8 cellular contexts compared by ENCODE assay signal in genomic region chr20:31570021-31570463, GRCh38. TPM values are rescaled to one million over a fixed set of nuclear protein-coding genes. Genes with fewer than 3 reads are reported as not detected.
A peak's percentile ranks its signal among the peaks of the same experiment; 100 is the strongest.
DNase-seq lines count a peak whose midpoint lies in the region; ATAC-seq and TF ChIP-seq lines count a peak whose summit lies in the region.

No MANE protein-coding gene starts in this region.

- TF ChIP-seq CTCF in RWPE2 (IDR thresholded peaks at IDR 0.05; ENCODE audit: poor library complexity, severe bottlenecking) (no peak), glutamatergic neuron (IDR thresholded peaks at IDR 0.05; ENCODE audit: partially characterized antibody, unreplicated experiment) (no peak), gastrocnemius medialis (IDR thresholded peaks at IDR 0.05 in 4 of 5, conservative IDR thresholded peaks at IDR 0.05 in 1 of 5) (no peak), foreskin fibroblast (IDR thresholded peaks at IDR 0.05; ENCODE audit: low read depth, low read length) (no peak)

- H3K27me3 ChIP-seq in CD4-positive, alpha-beta memory T cell (ENCODE audit: insufficient read depth, low read length), result no peaks in the 10 kb centered on the region
- H3K27me3 ChIP-seq in RWPE2 (ENCODE audit: insufficient read depth, poor library complexity, severe bottlenecking), result no peaks in the 10 kb centered on the region
- no peaks in the 10 kb centered on the region for H3K27me3 ChIP-seq in gastrocnemius medialis

- TF ChIP-seq POLR2A in gastrocnemius medialis (IDR thresholded peaks at IDR 0.05), result no peak
- TF ChIP-seq POLR2A in erythroblast (IDR thresholded peaks at IDR 0.05; ENCODE audit: low read length), result no peak
- no peak for TF ChIP-seq POLR2A in GM18505 (IDR thresholded peaks at IDR 0.05; ENCODE audit: borderline replicate concordance, extremely low read depth, insufficient read depth, insufficient read length)

- peaks cover 17% of the 10 kb centered on the region for H3K36me3 ChIP-seq in CD4-positive, alpha-beta memory T cell (ENCODE audit: insufficient read depth, low read length)
- H3K36me3 ChIP-seq in RWPE2 (ENCODE audit: low read depth) (peaks cover 40% of the 10 kb centered on the region), gastrocnemius medialis (peaks cover 0 to 12% of the 10 kb centered on the region in 2 donors)

- H3K4me3 Mint-ChIP-seq in CD4-positive, alpha-beta memory T cell, result peak overlapping the region in 1 of 8 donors; percentile 15
- peak overlapping the region; percentile 43 for H3K4me3 Mint-ChIP-seq in glutamatergic neuron (ENCODE audit: unreplicated experiment)

- intact Hi-C loops in CD4-positive, alpha-beta memory T cell (cut with micrococcal nuclease), result no loop called here
- intact Hi-C loops in gastrocnemius medialis (cut with DNase I; ENCODE audit: low total_unique reads), result loop anchor here (5.0 kb wide), 2 partner anchors 92 to 152 kb away; partner anchors contain the start of gene BCL2L1

- no peaks in the 10 kb centered on the region for H3K9me3 ChIP-seq in CD4-positive, alpha-beta memory T cell (ENCODE audit: control insufficient read depth in 1 of 2, low read length in 2 of 2)
- H3K9me3 ChIP-seq in RWPE2 (ENCODE audit: severe bottlenecking) (no peaks in the 10 kb centered on the region), gastrocnemius medialis (no peaks in the 10 kb centered on the region)

- CTCF ChIA-PET in CD4-positive, alpha-beta memory T cell (lab: Charles Lee; ENCODE audit: partially characterized antibody), result interaction anchor here (1.0 to 35.9 kb wide), 9 partner anchors 8 to 153 kb away, joined by 3 to 1094 read pairs (median 12); partner anchors contain the start of genes BCL2L1 and ID1

- H3K4me1 ChIP-seq in CD4-positive, alpha-beta memory T cell (ENCODE audit: insufficient read depth, low read length), result peaks cover 21% of the 10 kb centered on the region
- H3K4me1 ChIP-seq in RWPE2 (ENCODE audit: insufficient read depth, poor library complexity, severe bottlenecking) (peaks cover 42% of the 10 kb centered on the region), gastrocnemius medialis (peaks cover 13 to 22% of the 10 kb centered on the region in 2 donors)

- ATAC-seq in RWPE2 (ENCODE audit: low read depth) (no peak), gastrocnemius medialis (no peak), GM18505 (IDR thresholded peaks at IDR 0.05; ENCODE audit: unreplicated experiment) (no peak)

- H3K27ac ChIP-seq in CD4-positive, alpha-beta memory T cell (ENCODE audit: low read depth, low read length), result peak overlapping the region; percentile 5
- H3K27ac ChIP-seq in RWPE2 (ENCODE audit: poor library complexity, severe bottlenecking), result peak overlapping the region; percentile 97
- peak overlapping the region; percentile 86 to 93 (median 89) for H3K27ac ChIP-seq in gastrocnemius medialis

- H3K36me3 Mint-ChIP-seq in CD4-positive, alpha-beta memory T cell, result peaks cover 0 to 20% of the 10 kb centered on the region in 2 donors
- no peaks in the 10 kb centered on the region for H3K36me3 Mint-ChIP-seq in glutamatergic neuron (ENCODE audit: unreplicated experiment)

- H3K4me1 Mint-ChIP-seq in CD4-positive, alpha-beta memory T cell, result peaks cover 13 to 37% (median 23%) of the 10 kb centered on the region in 4 donors
- H3K4me1 Mint-ChIP-seq in glutamatergic neuron (ENCODE audit: low read depth, unreplicated experiment), result peaks cover 49% of the 10 kb centered on the region

- DNase-seq in CD4-positive, alpha-beta memory T cell, result no peak
- peak; percentile 80 for DNase-seq in RWPE2 (ENCODE audit: low spot score)
- DNase-seq in glutamatergic neuron, result no peak
- no peak for DNase-seq in gastrocnemius medialis
- no peak for DNase-seq in erythroblast (lab: John Stamatoyannopoulos, UW)
- DNase-seq in foreskin fibroblast, result no peak
- no peak for DNase-seq in NCI-H1092 (lab: John Stamatoyannopoulos, UW)

- in situ Hi-C loops in gastrocnemius medialis (cut with MboI; ENCODE audit: low sequenced_read_pairs in 4 of 4), result loop anchor here in 1 of 4 donors (25.0 kb wide), 1 partner anchor 167 kb away; the partner anchor contains the start of gene TPX2

- POLR2A ChIA-PET in CD4-positive, alpha-beta memory T cell (lab: Charles Lee; ENCODE audit: partially characterized antibody), result interaction anchor here (1.1 to 5.9 kb wide), 4 partner anchors 9 to 42 kb away, joined by 3 to 32 read pairs (median 14); partner anchors contain the start of gene ID1

- H3K27me3 Mint-ChIP-seq in CD4-positive, alpha-beta memory T cell, result no peaks in the 10 kb centered on the region
- H3K27me3 Mint-ChIP-seq in glutamatergic neuron (ENCODE audit: unreplicated experiment), result peaks cover 26% of the 10 kb centered on the region

- no peaks in the 10 kb centered on the region for H3K9me3 Mint-ChIP-seq in CD4-positive, alpha-beta memory T cell
- peaks cover 23% of the 10 kb centered on the region for H3K9me3 Mint-ChIP-seq in glutamatergic neuron (ENCODE audit: unreplicated experiment)

- H3K4me3 ChIP-seq in CD4-positive, alpha-beta memory T cell (ENCODE audit: low read length in 2 of 2), result no peak overlapping the region
- H3K4me3 ChIP-seq in RWPE2 (ENCODE audit: severe bottlenecking) (no peak overlapping the region), gastrocnemius medialis (no peak overlapping the region), foreskin fibroblast (ENCODE audit: low read depth in 1 of 2, low read length in 2 of 2) (no peak overlapping the region)

- H3K27ac Mint-ChIP-seq in CD4-positive, alpha-beta memory T cell, result peak overlapping the region in 4 of 7 donors; percentile 60 to 87 (median 70)
- H3K27ac Mint-ChIP-seq in glutamatergic neuron (ENCODE audit: unreplicated experiment), result peak overlapping the region; percentile 78

RNA-seq across cellular contexts. Expression of gene ID1, which starts 35.0 kb away (rescaled TPM):
- under 1 TPM in 1 of 2 experiments, not detected in 1; 0.50 TPM for total RNA-seq in CD4-positive, alpha-beta memory T cell
- polyA plus RNA-seq in CD4-positive, alpha-beta memory T cell, result 1 to 10 TPM in 1 of 2 donors, under 1 TPM in 1; 0.49 to 1.4 TPM
- 92.0 TPM for total RNA-seq in glutamatergic neuron (ENCODE audit: unreplicated experiment)
- 100 to 1,000 TPM; 115 to 206 (median 148) TPM for total RNA-seq in gastrocnemius medialis

RNA-seq across cellular contexts. Expression of gene HM13, which starts 55.8 kb away (rescaled TPM):
- total RNA-seq in CD4-positive, alpha-beta memory T cell, result 100 to 1,000 TPM; 133 to 156 TPM
- polyA plus RNA-seq in CD4-positive, alpha-beta memory T cell, result 100 to 1,000 TPM; 166 to 171 TPM
- 320 TPM for total RNA-seq in glutamatergic neuron (ENCODE audit: unreplicated experiment)
- total RNA-seq in gastrocnemius medialis, result 10 to 100 TPM; 22.7 to 31.0 (median 26.4) TPM

Comparison
In these comparisons a context has a peak if more than half of its experiments do, and no peak if none do; other contexts are left out.
1. H3K27ac ChIP-seq: peak in every context shown above with its lines; median percentile 97 in RWPE2; 89 in gastrocnemius medialis; 5 in CD4-positive, alpha-beta memory T cell.
2. RNA of gene ID1, which starts 35.0 kb away (total RNA-seq): 115 to 206 TPM in gastrocnemius medialis and 92.0 TPM in glutamatergic neuron (single experiment); 0.50 TPM in CD4-positive, alpha-beta memory T cell; every median in the first group is over 10 times any median in the second.
3. RNA of gene HM13, which starts 55.8 kb away (total RNA-seq): 320 TPM in glutamatergic neuron (single experiment) and 133 to 156 TPM in CD4-positive, alpha-beta memory T cell; 22.7 to 31.0 TPM in gastrocnemius medialis; every median in the first group is over 4 times any median in the second.